In the genomic region with DNA sequence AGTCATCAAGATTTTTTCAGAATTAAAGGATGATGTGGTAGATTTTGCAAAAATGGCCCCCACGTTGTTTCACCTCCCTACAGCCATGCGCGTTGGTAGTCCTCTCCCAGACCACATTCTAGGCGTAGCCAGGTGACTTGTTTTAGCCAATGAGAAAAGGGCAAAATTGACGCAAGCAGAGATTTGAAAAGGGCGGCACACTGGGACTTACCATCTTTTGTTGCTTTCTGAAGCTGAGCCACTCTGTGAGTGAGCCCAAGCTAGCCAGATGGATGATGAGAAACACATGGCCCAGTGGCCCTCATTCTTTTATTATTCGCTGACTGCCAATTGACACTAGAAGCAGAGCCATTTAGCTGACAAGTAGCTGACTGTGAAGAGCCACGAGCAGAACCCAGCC, we compare ENCODE assay signal across 1 cellular context.
TF ChIP-seq lines count a peak whose summit lies in the region.

No MANE protein-coding gene starts in this region.

TF ChIP-seq in SK-N-SH treated with all-trans-retinoic acid at 6 μM for 48 hours, 23 proteins besides CTCF, POLR2A, EP300 and RAD21 (continued from another document):
- TF ChIP-seq, protein P1, sequence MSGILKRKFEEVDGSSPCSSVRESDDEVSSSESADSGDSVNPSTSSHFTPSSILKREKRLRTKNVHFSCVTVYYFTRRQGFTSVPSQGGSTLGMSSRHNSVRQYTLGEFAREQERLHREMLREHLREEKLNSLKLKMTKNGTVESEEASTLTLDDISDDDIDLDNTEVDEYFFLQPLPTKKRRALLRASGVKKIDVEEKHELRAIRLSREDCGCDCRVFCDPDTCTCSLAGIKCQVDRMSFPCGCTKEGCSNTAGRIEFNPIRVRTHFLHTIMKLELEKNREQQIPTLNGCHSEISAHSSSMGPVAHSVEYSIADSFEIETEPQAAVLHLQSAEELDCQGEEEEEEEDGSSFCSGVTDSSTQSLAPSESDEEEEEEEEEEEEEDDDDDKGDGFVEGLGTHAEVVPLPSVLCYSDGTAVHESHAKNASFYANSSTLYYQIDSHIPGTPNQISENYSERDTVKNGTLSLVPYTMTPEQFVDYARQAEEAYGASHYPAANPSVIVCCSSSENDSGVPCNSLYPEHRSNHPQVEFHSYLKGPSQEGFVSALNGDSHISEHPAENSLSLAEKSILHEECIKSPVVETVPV (CRISPR knock-in tag; IDR thresholded peaks at IDR 0.05), result no peak
